In the genomic region with DNA sequence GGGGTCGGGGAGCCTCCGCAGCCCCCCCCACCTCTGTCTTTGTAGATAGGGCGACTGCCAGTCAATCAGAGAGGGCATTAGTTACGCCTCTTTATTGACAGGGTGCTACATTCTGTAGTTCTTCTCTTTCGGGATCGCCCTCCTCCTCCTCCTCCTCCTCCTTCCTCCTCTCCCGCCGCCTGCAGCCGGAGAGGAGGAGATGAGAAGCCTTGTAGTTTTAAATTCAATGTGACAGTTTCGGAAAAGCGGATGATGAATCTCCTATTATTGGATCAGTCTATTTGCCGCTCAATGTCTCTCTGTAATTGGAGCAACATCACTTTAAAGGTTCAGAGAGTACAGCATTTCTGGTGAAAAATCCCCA, we compare ENCODE assay signal across 23 cellular contexts. TPM values are rescaled to one million over a fixed set of nuclear protein-coding genes. Genes with fewer than 3 reads are reported as not detected.
A peak's percentile ranks its signal among the peaks of the same experiment; 100 is the strongest.
DNase-seq lines count a peak whose midpoint lies in the region; ATAC-seq, FAIRE-seq and TF ChIP-seq lines count a peak whose summit lies in the region.
"Had no signal": no experiment of that assay in that cellular context is flagged by ENCODE, and none has a peak within 500 bp of the region (broad histone marks: within the 10 kb centered on the region; RNA-seq: fewer than 3 reads in every experiment).

No MANE protein-coding gene starts in this region.

- no peak for FAIRE-seq in HepG2 (lab: Jason Lieb, UNC)
- FAIRE-seq: GM19239, kidney, pancreas, TTC549 had no signal

- H3K27ac ChIP-seq in HepG2 (ENCODE audit: extremely low read length, insufficient read depth, low read length), result no peak overlapping the region
- H3K27ac ChIP-seq: breast epithelium, hepatocyte, pancreas, SJSA1 had no signal

- no peak overlapping the region for H3K4me2 ChIP-seq in HepG2 (ENCODE audit: low read depth, low read length)
- H3K4me2 ChIP-seq: hepatocyte had no signal

- H4K20me1 ChIP-seq in HepG2 (ENCODE audit: insufficient read depth, low read length), result 0 out of 2 replicates have a peak, but pooled peaks cover 4% of the 10 kb centered on the region

- peak overlapping the region; percentile 68 for H3K4me3 Mint-ChIP-seq in activated naive CD4-positive, alpha-beta T cell treated with anti-CD3 and anti-CD28 coated beads, Interleukin-2, amount 50 U/mL, for 24 hours
- peak overlapping the region; percentile 47 for H3K4me3 Mint-ChIP-seq in activated B cell treated with CpG ODN at 0.5 μM for 24 hours
- H3K4me3 Mint-ChIP-seq in type B pancreatic cell, result peak overlapping the region; percentile 65

- no peak overlapping the region for H2AFZ ChIP-seq in HepG2 (ENCODE audit: low read length)
- H2AFZ ChIP-seq: hepatocyte had no signal

- H3K4me3 ChIP-seq in HepG2 (replicated peaks in 1 of 3; ENCODE audit: insufficient read depth in 1 of 3, low read depth in 2 of 3, low read length in 3 of 3), result no peak overlapping the region
- H3K4me3 ChIP-seq: breast epithelium, hepatocyte, MG63, pancreas, SJSA1 had no signal

- peaks cover 15 to 72% of the 10 kb centered on the region in 2 experiments for H3K27me3 ChIP-seq in HepG2 (ENCODE audit: control insufficient read depth in 1 of 2, insufficient read depth in 2 of 2, low read length in 2 of 2)

- intact Hi-C loops in activated B cell treated with CpG ODN at 0.5 μM for 24 hours (cut with micrococcal nuclease) (loop anchor here (10.0 kb wide), 1 partner anchor 303 kb away; a partner anchor contains a TSS), HepG2 (cut with micrococcal nuclease; ENCODE audit: unreplicated experiment) (no loop called here)

- CTCF ChIA-PET in activated B cell treated with CpG ODN at 0.5 μM for 24 hours (lab: Charles Lee), result no interaction called here
- CTCF ChIA-PET in HepG2 (lab: Yijun Ruan, JAX; ENCODE audit: low intra/inter-chr PET ratio, low total read pairs), result no interaction called here

- POLR2A ChIA-PET in activated B cell treated with CpG ODN at 0.5 μM for 24 hours (lab: Charles Lee), result no interaction called here
- POLR2A ChIA-PET in HepG2 (lab: Yijun Ruan, JAX), result no interaction called here

- TF ChIP-seq EP300 in HepG2 (IDR thresholded peaks at IDR 0.05; ENCODE audit: low read depth in 2 of 2, low read length in 2 of 2) (no peak), HepG2 (CRISPR knock-in tag; IDR thresholded peaks at IDR 0.05; ENCODE audit: borderline replicate concordance) (no peak)

- no peak for DNase-seq in activated naive CD4-positive, alpha-beta T cell treated with Interleukin-2 at 50 U/mL for 16 hours
- DNase-seq in activated B cell treated with CpG ODN at 0.5 μM for 24 hours (no peak), left kidney (ENCODE audit: low read depth, low spot score) (peak; percentile 81), type B pancreatic cell (ENCODE audit: extremely low spot score, unreplicated experiment) (no peak), HepG2 (ENCODE audit: low spot score) (no peak), Ammon's horn (ENCODE audit: low spot score) (no peak)
- no peak for DNase-seq in effector CD8-positive, alpha-beta T cell (lab: John Stamatoyannopoulos, UW)
- DNase-seq: DMS79; kidney; MG63; NCI-H187 treated with DMSO at 0.1 percent for 48 hours; NCI-H510A treated with DMSO at 0.1 percent for 48 hours; OCI-M1; stimulated activated CD4-positive, alpha-beta T cell treated with anti-CD3 and anti-CD28 coated beads, Interleukin-4, amount 100 ng/mL, for 1 hour had no signal

- in situ Hi-C loops in HepG2 (cut with HindIII; ENCODE audit: extremely low pct_ligation_motif_present, low pct_unique_long_range_greater_than_20kb), result no loop called here

- H3K9me3 Mint-ChIP-seq in activated naive CD4-positive, alpha-beta T cell treated with anti-CD3 and anti-CD28 coated beads, Interleukin-2, amount 50 U/mL, for 24 hours, result no peaks in the 10 kb centered on the region
- peaks cover 2% of the 10 kb centered on the region for H3K9me3 Mint-ChIP-seq in activated B cell treated with CpG ODN at 0.5 μM for 24 hours
- H3K9me3 Mint-ChIP-seq in type B pancreatic cell, result no peaks in the 10 kb centered on the region

- TF ChIP-seq POLR2A in HepG2 (IDR thresholded peaks at IDR 0.05; ENCODE audit: insufficient read depth in 1 of 2, low read depth in 2 of 2, low read length in 2 of 2), result no peak

- no peaks in the 10 kb centered on the region for H3K4me1 ChIP-seq in HepG2 (ENCODE audit: insufficient read depth, low read length)
- H3K4me1 ChIP-seq: breast epithelium, SJSA1 had no signal

- TF ChIP-seq CTCF in activated B cell treated with CpG ODN at 0.5 μM for 24 hours (IDR thresholded peaks at IDR 0.05), result no peak
- no peak for TF ChIP-seq CTCF in type B pancreatic cell (conservative IDR thresholded peaks at IDR 0.05)
- no peak for TF ChIP-seq CTCF in HepG2 (CRISPR knock-in tag; IDR thresholded peaks at IDR 0.05)

- no peak for TF ChIP-seq RAD21 in HepG2 (CRISPR knock-in tag; IDR thresholded peaks at IDR 0.05)

- no peak overlapping the region for H3K9ac ChIP-seq in HepG2 (ENCODE audit: insufficient read depth, low read depth, low read length)

- H3K36me3 ChIP-seq in HepG2 (replicated peaks in 1 of 2; ENCODE audit: control insufficient read depth in 1 of 2, insufficient read depth in 2 of 2, low read length in 2 of 2), result no peaks in the 10 kb centered on the region
- H3K36me3 ChIP-seq: breast epithelium, MG63, pancreas, SJSA1 had no signal

- H3K4me1 Mint-ChIP-seq in activated naive CD4-positive, alpha-beta T cell treated with anti-CD3 and anti-CD28 coated beads, Interleukin-2, amount 50 U/mL, for 24 hours, result peaks cover 26% of the 10 kb centered on the region
- H3K4me1 Mint-ChIP-seq in activated B cell treated with CpG ODN at 0.5 μM for 24 hours (peaks cover 10% of the 10 kb centered on the region), type B pancreatic cell (ENCODE audit: unreplicated experiment) (peaks cover 4% of the 10 kb centered on the region)

- no peaks in the 10 kb centered on the region for H3K9me3 ChIP-seq in HepG2 (ENCODE audit: low read length)
- H3K9me3 ChIP-seq: breast epithelium, MG63, pancreas, SJSA1 had no signal

- WGBS in HepG2 (ENCODE audit: low lambda C conversion rate), result 8% methylated on average over 12 of the region's 12 CpGs

- no TSS peak for BruUV-seq in HepG2 (replicated peaks; lab: Mats Ljungman, UMichigan)

- no peak for ATAC-seq in activated B cell treated with CpG ODN at 0.5 μM for 24 hours (ENCODE audit: low read depth)
- no peak for ATAC-seq in HepG2

- no peaks in the 10 kb centered on the region for H3K36me3 Mint-ChIP-seq in activated naive CD4-positive, alpha-beta T cell treated with anti-CD3 and anti-CD28 coated beads, Interleukin-2, amount 50 U/mL, for 24 hours
- H3K36me3 Mint-ChIP-seq in activated B cell treated with CpG ODN at 0.5 μM for 24 hours (ENCODE audit: low read depth), result no peaks in the 10 kb centered on the region
- H3K36me3 Mint-ChIP-seq in type B pancreatic cell, result no peaks in the 10 kb centered on the region

- peak overlapping the region; percentile 91 for H3K27ac Mint-ChIP-seq in activated naive CD4-positive, alpha-beta T cell treated with anti-CD3 and anti-CD28 coated beads, Interleukin-2, amount 50 U/mL, for 24 hours
- H3K27ac Mint-ChIP-seq in activated B cell treated with CpG ODN at 0.5 μM for 24 hours (peak overlapping the region; percentile 78), type B pancreatic cell (peak overlapping the region; percentile 52)

- no peaks in the 10 kb centered on the region for H3K79me2 ChIP-seq in HepG2 (ENCODE audit: insufficient read depth, low read length)
- H3K79me2 ChIP-seq: hepatocyte had no signal

- peaks cover 46% of the 10 kb centered on the region for H3K27me3 Mint-ChIP-seq in activated naive CD4-positive, alpha-beta T cell treated with anti-CD3 and anti-CD28 coated beads, Interleukin-2, amount 50 U/mL, for 24 hours
- H3K27me3 Mint-ChIP-seq in activated B cell treated with CpG ODN at 0.5 μM for 24 hours (peaks cover 41% of the 10 kb centered on the region), type B pancreatic cell (peaks cover 77% of the 10 kb centered on the region)

TF ChIP-seq in HepG2, 621 proteins besides CTCF, POLR2A, EP300 and RAD21:
- TF ChIP-seq ZNF589 (CRISPR knock-in tag; conservative IDR thresholded peaks at IDR 0.05) (no peak), ZNF337 (CRISPR knock-in tag; IDR thresholded peaks at IDR 0.05; ENCODE audit: borderline replicate concordance, low read depth) (no peak), ZNF652 (CRISPR knock-in tag; IDR thresholded peaks at IDR 0.05; ENCODE audit: borderline replicate concordance, low read depth) (no peak), EEA1 (CRISPR knock-in tag; IDR thresholded peaks at IDR 0.05; ENCODE audit: borderline replicate concordance) (no peak)

RNA-seq across cellular contexts. Expression of a gene that starts 0.6 kb away (rescaled TPM):
- total RNA-seq in activated B cell treated with CpG ODN at 0.5 μM for 24 hours (not detected in 2 replicates), type B pancreatic cell (ENCODE audit: low replicate concordance) (0.48 TPM in 1 of 2 replicates, not detected in the other), HepG2 (2016; rRNA removed; fragmentation: Illumina TruSeq; extraction: Trizol) (not detected in 2 replicates)
- total RNA-seq in HepG2 (2016; cell fraction: cytosol; rRNA removed; fragmentation: Illumina TruSeq; extraction: Trizol; ENCODE audit: low read depth), result not detected in 2 replicates
- total RNA-seq in HepG2 (2016; cell fraction: insoluble cytoplasmic fraction; rRNA removed; fragmentation: Illumina TruSeq; extraction: Trizol), result not detected in 2 replicates
- not detected in 2 replicates for total RNA-seq in HepG2 (2016; cell fraction: membrane; rRNA removed; fragmentation: Illumina TruSeq; extraction: Trizol)
- not detected in 2 replicates for total RNA-seq in HepG2 (2016; cell fraction: nucleus; rRNA removed; fragmentation: Illumina TruSeq; extraction: Trizol)
- polyA plus RNA-seq in HepG2 (2011; rRNA removed), result not detected in 2 replicates
- not detected in 2 replicates for polyA plus RNA-seq in HepG2 (2011; cell fraction: cytosol; rRNA removed)
- not detected in 2 replicates for polyA plus RNA-seq in HepG2 (2011; cell fraction: nucleus; rRNA removed)
- polyA plus RNA-seq in HepG2 (2012), result not detected in 2 replicates
- not detected in 2 replicates for polyA plus RNA-seq in HepG2 (2016; cell fraction: cytosol; fragmentation: Illumina TruSeq; extraction: Trizol; ENCODE audit: low read depth)
- polyA plus RNA-seq in HepG2 (2016; cell fraction: insoluble cytoplasmic fraction; fragmentation: Illumina TruSeq; extraction: Trizol; ENCODE audit: low read depth), result not detected in 2 replicates
- polyA plus RNA-seq in HepG2 (2016; cell fraction: membrane; fragmentation: Illumina TruSeq; extraction: Trizol; ENCODE audit: low read depth), result not detected in 2 replicates
- not detected in 2 replicates for polyA plus RNA-seq in HepG2 (2016; cell fraction: nucleus; fragmentation: Illumina TruSeq; extraction: Trizol; ENCODE audit: insufficient read depth, low read depth)
- polyA minus RNA-seq in HepG2 (2011; rRNA and poly(A)+ RNA removed; ENCODE audit: low replicate concordance), result not detected in 2 replicates
- not detected in 2 replicates for polyA minus RNA-seq in HepG2 (2011; cell fraction: cytosol; rRNA and poly(A)+ RNA removed)
- not detected in 2 replicates for polyA minus RNA-seq in HepG2 (2011; cell fraction: nucleus; rRNA and poly(A)+ RNA removed)
- total RNA-seq: breast epithelium, hepatocyte, pancreas, SJSA1, skeletal muscle tissue had no signal
- polyA plus RNA-seq: BJ, hepatocyte, pancreas had no signal
